In genomic region chr11:41031571-41032060, GRCh38 we compare ENCODE assay signal across 13 cellular contexts.
DNase-seq lines count a peak whose midpoint lies in the region; ATAC-seq lines count a peak whose summit lies in the region.
"Had no signal": no experiment of that assay in that cellular context is flagged by ENCODE, and none has a peak within 500 bp of the region (broad histone marks: within the 10 kb centered on the region; RNA-seq: fewer than 3 reads in every experiment).

No MANE protein-coding gene starts in this region.

- H3K27ac Mint-ChIP-seq in natural killer cell treated with Interleukin-12 subunit alpha and Interleukin-12 subunit beta and Interleukin-15 and Interleukin-18, amount 100 ng/mL, for 72 hours, result no peak overlapping the region
- H3K27ac Mint-ChIP-seq: CD4-positive, alpha-beta T cell had no signal

- no peak overlapping the region for H3K4me3 Mint-ChIP-seq in natural killer cell treated with Interleukin-12 subunit alpha and Interleukin-12 subunit beta and Interleukin-15 and Interleukin-18, amount 100 ng/mL, for 72 hours
- H3K4me3 Mint-ChIP-seq: CD4-positive, alpha-beta T cell had no signal

- peak; percentile 25 for DNase-seq in NCI-H345 (lab: John Stamatoyannopoulos, UW)
- DNase-seq in NCI-H345 treated with DMSO at 0.1 percent for 48 hours (lab: John Stamatoyannopoulos, UW; ENCODE audit: unreplicated experiment), result no peak
- DNase-seq in NCI-H69 (lab: John Stamatoyannopoulos, UW), result peak; percentile 29
- DNase-seq in cerebellar cortex (ENCODE audit: low spot score), result peak; percentile 81
- DNase-seq in natural killer cell treated with Interleukin-12 subunit alpha and Interleukin-12 subunit beta and Interleukin-15 and Interleukin-18, amount 100 ng/mL, for 72 hours (ENCODE audit: low spot score), result no peak
- DNase-seq: AML-193; Caco-2; CD4-positive, alpha-beta T cell; GDM1; HCEC 1CT had no signal

- no peaks in the 10 kb centered on the region for H3K4me1 Mint-ChIP-seq in natural killer cell treated with Interleukin-12 subunit alpha and Interleukin-12 subunit beta and Interleukin-15 and Interleukin-18, amount 100 ng/mL, for 72 hours (ENCODE audit: low read depth in 2 of 2)

- H3K9me3 Mint-ChIP-seq in natural killer cell treated with Interleukin-12 subunit alpha and Interleukin-12 subunit beta and Interleukin-15 and Interleukin-18, amount 100 ng/mL, for 72 hours, result peaks cover 13% of the 10 kb centered on the region

- H3K36me3 Mint-ChIP-seq in natural killer cell treated with Interleukin-12 subunit alpha and Interleukin-12 subunit beta and Interleukin-15 and Interleukin-18, amount 100 ng/mL, for 72 hours, result no peaks in the 10 kb centered on the region

- no peak for ATAC-seq in HG03521 (IDR thresholded peaks at IDR 0.05; ENCODE audit: unreplicated experiment)
- no peak for ATAC-seq in GM21723 (IDR thresholded peaks at IDR 0.05; ENCODE audit: unreplicated experiment)
- ATAC-seq in natural killer cell treated with Interleukin-12 subunit alpha and Interleukin-12 subunit beta and Interleukin-15 and Interleukin-18, amount 100 ng/mL, for 72 hours, result no peak
- ATAC-seq: A549 had no signal

- H3K27me3 Mint-ChIP-seq in natural killer cell treated with Interleukin-12 subunit alpha and Interleukin-12 subunit beta and Interleukin-15 and Interleukin-18, amount 100 ng/mL, for 72 hours, result no peaks in the 10 kb centered on the region
- H3K27me3 Mint-ChIP-seq: CD4-positive, alpha-beta T cell had no signal

Comparison
In these comparisons a context has a peak if more than half of its experiments do, and no peak if none do; other contexts are left out.
1. DNase-seq: peak in NCI-H345 (single experiment), NCI-H69 (single experiment) and cerebellar cortex (single experiment); none in NCI-H345 treated with DMSO at 0.1 percent for 48 hours (single experiment) and natural killer cell treated with Interleukin-12 subunit alpha and Interleukin-12 subunit beta and Interleukin-15 and Interleukin-18, amount 100 ng/mL, for 72 hours (single experiment).